1 cellular context compared by ENCODE assay signal in genomic region chr14:78157855-78158436, GRCh38.
A peak's percentile ranks its signal among the peaks of the same experiment; 100 is the strongest.
TF ChIP-seq lines count a peak whose summit lies in the region.

No MANE protein-coding gene starts in this region.

TF ChIP-seq in GM12878, 131 proteins besides CTCF, POLR2A, EP300 and RAD21 (continued from another document):
- TF ChIP-seq ZBTB4 (CRISPR knock-in tag; IDR thresholded peaks at IDR 0.05): no peak
- 0 out of 2 replicates have a peak, but pooled peaks have one; percentile 27 for TF ChIP-seq ZNF24 (IDR thresholded peaks at IDR 0.05)
- TF ChIP-seq SMC3 (IDR thresholded peaks at IDR 0.05; ENCODE audit: borderline replicate concordance, low read length): no peak
- TF ChIP-seq, protein P1, sequence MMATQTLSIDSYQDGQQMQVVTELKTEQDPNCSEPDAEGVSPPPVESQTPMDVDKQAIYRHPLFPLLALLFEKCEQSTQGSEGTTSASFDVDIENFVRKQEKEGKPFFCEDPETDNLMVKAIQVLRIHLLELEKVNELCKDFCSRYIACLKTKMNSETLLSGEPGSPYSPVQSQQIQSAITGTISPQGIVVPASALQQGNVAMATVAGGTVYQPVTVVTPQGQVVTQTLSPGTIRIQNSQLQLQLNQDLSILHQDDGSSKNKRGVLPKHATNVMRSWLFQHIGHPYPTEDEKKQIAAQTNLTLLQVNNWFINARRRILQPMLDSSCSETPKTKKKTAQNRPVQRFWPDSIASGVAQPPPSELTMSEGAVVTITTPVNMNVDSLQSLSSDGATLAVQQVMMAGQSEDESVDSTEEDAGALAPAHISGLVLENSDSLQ (IDR thresholded peaks at IDR 0.05): no peak
